Comparison of ENCODE assay signal across 1 cellular context in the genomic region with DNA sequence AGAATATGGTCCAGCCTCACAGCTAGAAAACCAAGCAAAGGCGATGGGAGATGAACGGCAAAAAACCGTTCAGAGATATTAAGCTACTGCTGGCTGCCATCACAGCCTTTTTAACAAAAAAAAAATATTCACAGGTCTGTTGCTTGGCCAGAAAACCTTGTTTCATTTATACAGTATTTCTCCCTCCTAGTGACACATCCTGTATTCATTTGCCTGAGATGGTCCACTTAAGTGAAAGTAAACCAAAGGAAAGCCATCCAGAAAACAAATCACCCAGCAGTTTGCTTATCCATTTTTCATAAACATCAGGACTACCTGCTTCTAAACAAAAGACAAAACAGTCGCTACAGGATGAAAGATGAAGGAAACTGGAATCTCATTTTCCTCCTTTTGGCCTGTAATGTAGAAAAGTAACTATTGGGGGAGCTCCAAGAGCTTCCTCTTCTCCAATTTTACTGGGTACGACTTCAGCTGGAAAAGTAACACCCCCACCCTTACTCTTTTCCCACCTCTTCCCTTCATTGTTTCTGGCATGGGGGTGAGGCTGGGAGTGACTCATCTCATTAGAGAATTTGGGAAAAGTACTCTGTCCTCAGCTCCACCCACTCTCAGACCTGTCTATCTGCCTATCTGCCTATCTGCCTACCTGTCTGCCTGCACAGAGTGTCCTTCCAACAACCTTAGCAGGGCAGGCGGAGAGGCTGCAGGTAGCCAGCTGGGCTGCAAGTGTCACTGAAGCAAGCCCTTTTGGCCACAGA.
TF ChIP-seq lines count a peak whose summit lies in the region.

No MANE protein-coding gene starts in this region.

TF ChIP-seq in IMR-90, 13 proteins besides CTCF, POLR2A, EP300 and RAD21:
- no peak for TF ChIP-seq NFE2L2 (IDR thresholded peaks at IDR 0.05; ENCODE audit: low read depth, low read length)
- TF ChIP-seq RCOR1 (IDR thresholded peaks at IDR 0.05; ENCODE audit: insufficient replicate concordance, low read length) = no peak
- TF ChIP-seq CHD1 (IDR thresholded peaks at IDR 0.05; ENCODE audit: low read depth, low read length) = no peak
- no peak for TF ChIP-seq RFX5 (IDR thresholded peaks at IDR 0.05; ENCODE audit: low read depth, low read length)
- TF ChIP-seq MXI1 (IDR thresholded peaks at IDR 0.05; ENCODE audit: borderline replicate concordance, low read depth, low read length) = no peak
- TF ChIP-seq CEBPB (IDR thresholded peaks at IDR 0.05; ENCODE audit: low read depth, low read length) = no peak
- no peak for TF ChIP-seq MAZ (IDR thresholded peaks at IDR 0.05; ENCODE audit: borderline replicate concordance, low read depth, low read length)
- TF ChIP-seq SMC3 (IDR thresholded peaks at IDR 0.05; ENCODE audit: low read depth, low read length) = no peak
- TF ChIP-seq, protein P1, sequence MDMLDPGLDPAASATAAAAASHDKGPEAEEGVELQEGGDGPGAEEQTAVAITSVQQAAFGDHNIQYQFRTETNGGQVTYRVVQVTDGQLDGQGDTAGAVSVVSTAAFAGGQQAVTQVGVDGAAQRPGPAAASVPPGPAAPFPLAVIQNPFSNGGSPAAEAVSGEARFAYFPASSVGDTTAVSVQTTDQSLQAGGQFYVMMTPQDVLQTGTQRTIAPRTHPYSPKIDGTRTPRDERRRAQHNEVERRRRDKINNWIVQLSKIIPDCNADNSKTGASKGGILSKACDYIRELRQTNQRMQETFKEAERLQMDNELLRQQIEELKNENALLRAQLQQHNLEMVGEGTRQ (IDR thresholded peaks at IDR 0.05; ENCODE audit: low read depth, low read length) = no peak
- TF ChIP-seq, protein P2, sequence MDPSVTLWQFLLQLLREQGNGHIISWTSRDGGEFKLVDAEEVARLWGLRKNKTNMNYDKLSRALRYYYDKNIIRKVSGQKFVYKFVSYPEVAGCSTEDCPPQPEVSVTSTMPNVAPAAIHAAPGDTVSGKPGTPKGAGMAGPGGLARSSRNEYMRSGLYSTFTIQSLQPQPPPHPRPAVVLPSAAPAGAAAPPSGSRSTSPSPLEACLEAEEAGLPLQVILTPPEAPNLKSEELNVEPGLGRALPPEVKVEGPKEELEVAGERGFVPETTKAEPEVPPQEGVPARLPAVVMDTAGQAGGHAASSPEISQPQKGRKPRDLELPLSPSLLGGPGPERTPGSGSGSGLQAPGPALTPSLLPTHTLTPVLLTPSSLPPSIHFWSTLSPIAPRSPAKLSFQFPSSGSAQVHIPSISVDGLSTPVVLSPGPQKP (IDR thresholded peaks at IDR 0.05; ENCODE audit: borderline replicate concordance, low read depth, low read length) = no peak
- no peak for TF ChIP-seq BHLHE40 (IDR thresholded peaks at IDR 0.05; ENCODE audit: low read depth, low read length)
- TF ChIP-seq MAFK (IDR thresholded peaks at IDR 0.05; ENCODE audit: low read depth, low read length) = no peak
- TF ChIP-seq FOS (IDR thresholded peaks at IDR 0.05; ENCODE audit: low read depth, low read length) = no peak
